In genomic region chr7:76129836-76130235, GRCh38 we compare ENCODE assay signal across 20 cellular contexts.
"Had no signal": no experiment of that assay in that cellular context is flagged by ENCODE, and none has a peak within 500 bp of the region (broad histone marks: within the 10 kb centered on the region; RNA-seq: fewer than 3 reads in every experiment).

No MANE protein-coding gene starts in this region.

- H3K9me3 ChIP-seq: body of pancreas, esophagus muscularis mucosa, gastroesophageal sphincter, heart right ventricle had no signal

- ATAC-seq: body of pancreas; effector memory CD8-positive, alpha-beta T cell; gastroesophageal sphincter had no signal

- H3K27me3 ChIP-seq: body of pancreas, hepatocyte had no signal

- H2AFZ ChIP-seq: hepatocyte had no signal

- H3K4me2 ChIP-seq: hepatocyte had no signal

- H3K4me1 ChIP-seq: body of pancreas, esophagus muscularis mucosa, gastroesophageal sphincter had no signal

- H3K27ac ChIP-seq: body of pancreas, esophagus muscularis mucosa, gastroesophageal sphincter, heart right ventricle, hepatocyte had no signal

- H3K4me3 ChIP-seq: body of pancreas, esophagus muscularis mucosa, gastroesophageal sphincter, heart right ventricle, hepatocyte had no signal

- H3K36me3 ChIP-seq: esophagus muscularis mucosa, gastroesophageal sphincter, heart right ventricle had no signal

- FAIRE-seq: colon had no signal

- H3K79me2 ChIP-seq: hepatocyte had no signal

- DNase-seq: activated CD4-positive, CD25-positive, alpha-beta regulatory T cell; activated CD4-positive, CD25-positive, alpha-beta regulatory T cell treated with anti-CD3 and anti-CD28 coated beads, Interleukin-2, amount 50 U/mL, for 72 hours; activated CD8-positive, alpha-beta memory T cell treated with anti-CD3 and anti-CD28 coated beads, Interleukin-2, amount 10 ng/mL, durations not matched to agents 7 days and 5 days; activated CD8-positive, alpha-beta memory T cell treated with anti-CD3 and anti-CD28 coated beads, Interleukin-2, amount 50 U/mL, for 4 hours; activated CD8-positive, alpha-beta T cell treated with anti-CD3 and anti-CD28 coated beads, Interleukin-2, amount 10 ng/mL, durations not matched to agents 7 days and 5 days; activated effector memory CD4-positive, alpha-beta T cell treated with anti-CD3 and anti-CD28 coated beads, Interleukin-2, amount 50 U/mL, for 16 hours; activated T-cell treated with anti-CD3 and anti-CD28 coated beads, Interleukin-2, amount 50 U/mL, for 1 hour; activated T-cell treated with anti-CD3 and anti-CD28 coated beads, Interleukin-2, amount 50 U/mL, for 48 hours; aorta; cortex of kidney; effector CD4-positive, alpha-beta T cell; effector memory CD8-positive, alpha-beta T cell; foreskin melanocyte; T-helper 9 cell had no signal
